10 cellular contexts compared by ENCODE assay signal in genomic region chr21:25350056-25350455, GRCh38.
DNase-seq lines count a peak whose midpoint lies in the region; ATAC-seq and TF ChIP-seq lines count a peak whose summit lies in the region.
"Had no signal": no experiment of that assay in that cellular context is flagged by ENCODE, and none has a peak within 500 bp of the region (broad histone marks: within the 10 kb centered on the region; RNA-seq: fewer than 3 reads in every experiment).

No MANE protein-coding gene starts in this region.

- intact Hi-C loops in right lobe of liver (cut with DNase I) (no loop called here), heart right ventricle (cut with DNase I) (no loop called here), mucosa of descending colon (cut with DNase I, micrococcal nuclease) (no loop called here)

- H3K27me3 ChIP-seq in Karpas-422 (ENCODE audit: low read length) (no peaks in the 10 kb centered on the region), right lobe of liver (no peaks in the 10 kb centered on the region), heart right ventricle (peaks cover 0 to 6% (median 0%) of the 10 kb centered on the region in 7 donors)

- H3K27ac Mint-ChIP-seq in activated naive CD8-positive, alpha-beta T cell treated with anti-CD3 and anti-CD28 coated beads, Interleukin-2, amount 10 ng/mL, durations not matched to agents 7 days and 5 days, result no peak overlapping the region
- H3K27ac Mint-ChIP-seq in osteocyte (ENCODE audit: unreplicated experiment), result no peak overlapping the region
- H3K27ac Mint-ChIP-seq: stimulated activated naive CD8-positive, alpha-beta T cell treated with anti-CD3 and anti-CD28 coated beads, Interleukin-15, Interleukin-2, amounts not matched to agents 100 ng/mL and 50 ng/mL, for 24 hours had no signal

- H3K4me3 ChIP-seq in GM12865 (ENCODE audit: low read depth, low read length) (no peak overlapping the region), Karpas-422 (ENCODE audit: low read length) (no peak overlapping the region), right lobe of liver (no peak overlapping the region), heart right ventricle (no peak overlapping the region), mucosa of descending colon (no peak overlapping the region)

- H4K20me1 ChIP-seq in Karpas-422 (ENCODE audit: insufficient read depth, low read depth, low read length), result no peaks in the 10 kb centered on the region

- WGBS in right lobe of liver (ENCODE audit: insufficient coverage, low coverage, low lambda C conversion rate, missing lambda C conversion rate), result 60% methylated on average over 6 of the region's 6 CpGs
- WGBS in heart right ventricle, 2 donors, result 70 to 72% methylated on average over 6 of the region's 6 CpGs

- H3K9me2 ChIP-seq in Karpas-422 (replicated peaks; ENCODE audit: insufficient read depth, low read length), result no peaks in the 10 kb centered on the region

- no peaks in the 10 kb centered on the region for H3K79me2 ChIP-seq in Karpas-422 (ENCODE audit: low read length)

- TF ChIP-seq POLR2A in right lobe of liver (IDR thresholded peaks at IDR 0.05), result no peak

- ATAC-seq in activated naive CD8-positive, alpha-beta T cell treated with anti-CD3 and anti-CD28 coated beads, Interleukin-2, amount 10 ng/mL, durations not matched to agents 7 days and 5 days (ENCODE audit: low read depth), result no peak
- no peak for ATAC-seq in right lobe of liver
- ATAC-seq in heart right ventricle, result no peak
- ATAC-seq in mucosa of descending colon, result no peak

- H3K4me2 ChIP-seq in Karpas-422 (ENCODE audit: low read depth, low read length, poor library complexity, severe bottlenecking), result no peak overlapping the region

- TF ChIP-seq CTCF in GM12865 (IDR thresholded peaks at IDR 0.05; ENCODE audit: insufficient read depth, low read depth, low read length, missing control alignments) (peak; percentile 38), osteocyte (IDR thresholded peaks at IDR 0.05) (peak; percentile 59), right lobe of liver (IDR thresholded peaks at IDR 0.05) (peak in 1 of 4 donors; percentile 14), heart right ventricle (IDR thresholded peaks at IDR 0.05) (peak in 2 of 9 donors; percentile 9 to 22), mucosa of descending colon (IDR thresholded peaks at IDR 0.05) (no peak)

- no peaks in the 10 kb centered on the region for H3K36me3 ChIP-seq in Karpas-422 (ENCODE audit: insufficient read depth, low read length)
- no peaks in the 10 kb centered on the region for H3K36me3 ChIP-seq in right lobe of liver
- H3K36me3 ChIP-seq in heart right ventricle, result no peaks in the 10 kb centered on the region
- H3K36me3 ChIP-seq in mucosa of descending colon (ENCODE audit: low read depth), result no peaks in the 10 kb centered on the region

- H3K27me3 Mint-ChIP-seq in activated naive CD8-positive, alpha-beta T cell treated with anti-CD3 and anti-CD28 coated beads, Interleukin-2, amount 10 ng/mL, durations not matched to agents 7 days and 5 days, result peaks cover 28% of the 10 kb centered on the region
- H3K27me3 Mint-ChIP-seq in osteocyte (ENCODE audit: unreplicated experiment), result no peaks in the 10 kb centered on the region

- H3K9me3 ChIP-seq in Karpas-422 (ENCODE audit: low read length) (peaks cover 4% of the 10 kb centered on the region; the same call in 1 of the 2 replicates), right lobe of liver (no peaks in the 10 kb centered on the region), heart right ventricle (peaks cover 0 to 36% (median 0%) of the 10 kb centered on the region in 11 donors), mucosa of descending colon (peaks cover 14% of the 10 kb centered on the region)

- peaks cover 4% of the 10 kb centered on the region for H3K9me3 Mint-ChIP-seq in activated naive CD8-positive, alpha-beta T cell treated with anti-CD3 and anti-CD28 coated beads, Interleukin-2, amount 10 ng/mL, durations not matched to agents 7 days and 5 days
- H3K9me3 Mint-ChIP-seq in osteocyte (ENCODE audit: unreplicated experiment), result peaks cover 18% of the 10 kb centered on the region

- no peak overlapping the region for H3K9ac ChIP-seq in Karpas-422 (ENCODE audit: low read length)

- peak; percentile 46 for DNase-seq in GM12865 (ENCODE audit: low read depth)
- peak; percentile 48 for DNase-seq in Karpas-422
- peak; percentile 29 for DNase-seq in activated naive CD8-positive, alpha-beta T cell treated with anti-CD3 and anti-CD28 coated beads, Interleukin-2, amount 10 ng/mL, durations not matched to agents 7 days and 5 days
- DNase-seq in osteocyte (ENCODE audit: extremely low spot score, unreplicated experiment), result no peak
- no peak for DNase-seq in right lobe of liver
- no peak for DNase-seq in heart right ventricle
- DNase-seq in mucosa of descending colon, result no peak
- no peak for DNase-seq in COR-L47 (lab: John Stamatoyannopoulos, UW)
- DNase-seq: NCI-H2029 treated with DMSO at 0.1 percent for 48 hours had no signal

- H3K27ac ChIP-seq in Karpas-422 (ENCODE audit: low read length), result no peak overlapping the region
- H3K27ac ChIP-seq in right lobe of liver, result no peak overlapping the region
- H3K27ac ChIP-seq in heart right ventricle, result no peak overlapping the region

- no peaks in the 10 kb centered on the region for H3K4me1 ChIP-seq in Karpas-422 (ENCODE audit: low read length)
- no peaks in the 10 kb centered on the region for H3K4me1 ChIP-seq in right lobe of liver
- no peaks in the 10 kb centered on the region for H3K4me1 ChIP-seq in heart right ventricle
- H3K4me1 ChIP-seq in mucosa of descending colon (ENCODE audit: low read depth), result no peaks in the 10 kb centered on the region

- H3K4me1 Mint-ChIP-seq in activated naive CD8-positive, alpha-beta T cell treated with anti-CD3 and anti-CD28 coated beads, Interleukin-2, amount 10 ng/mL, durations not matched to agents 7 days and 5 days, result no peaks in the 10 kb centered on the region
- H3K4me1 Mint-ChIP-seq in osteocyte (ENCODE audit: unreplicated experiment), result peaks cover 4% of the 10 kb centered on the region

- no peak overlapping the region for H2AFZ ChIP-seq in Karpas-422 (ENCODE audit: low read length)

- POLR2A ChIA-PET in activated naive CD8-positive, alpha-beta T cell treated with anti-CD3 and anti-CD28 coated beads, Interleukin-2, amount 10 ng/mL, durations not matched to agents 7 days and 5 days (lab: Charles Lee), result no interaction called here

- no peaks in the 10 kb centered on the region for H3K36me3 Mint-ChIP-seq in activated naive CD8-positive, alpha-beta T cell treated with anti-CD3 and anti-CD28 coated beads, Interleukin-2, amount 10 ng/mL, durations not matched to agents 7 days and 5 days
- H3K36me3 Mint-ChIP-seq in osteocyte (ENCODE audit: unreplicated experiment), result no peaks in the 10 kb centered on the region

- H3K4me3 Mint-ChIP-seq in activated naive CD8-positive, alpha-beta T cell treated with anti-CD3 and anti-CD28 coated beads, Interleukin-2, amount 10 ng/mL, durations not matched to agents 7 days and 5 days, result no peak overlapping the region
- H3K4me3 Mint-ChIP-seq in osteocyte (ENCODE audit: unreplicated experiment), result no peak overlapping the region
- H3K4me3 Mint-ChIP-seq: stimulated activated naive CD8-positive, alpha-beta T cell treated with anti-CD3 and anti-CD28 coated beads, Interleukin-15, Interleukin-2, amounts not matched to agents 100 ng/mL and 50 ng/mL, for 24 hours had no signal

Comparison
In these comparisons a context has a peak if more than half of its experiments do, and no peak if none do; other contexts are left out.
1. DNase-seq: peak in GM12865 (single experiment), Karpas-422 (single experiment) and activated naive CD8-positive, alpha-beta T cell treated with anti-CD3 and anti-CD28 coated beads, Interleukin-2, amount 10 ng/mL, durations not matched to agents 7 days and 5 days (single experiment); none in osteocyte (single experiment), right lobe of liver (0 of 3), heart right ventricle (0 of 2), mucosa of descending colon (0 of 3) and COR-L47 (single experiment).